20 cellular contexts compared by ENCODE assay signal in the genomic region with DNA sequence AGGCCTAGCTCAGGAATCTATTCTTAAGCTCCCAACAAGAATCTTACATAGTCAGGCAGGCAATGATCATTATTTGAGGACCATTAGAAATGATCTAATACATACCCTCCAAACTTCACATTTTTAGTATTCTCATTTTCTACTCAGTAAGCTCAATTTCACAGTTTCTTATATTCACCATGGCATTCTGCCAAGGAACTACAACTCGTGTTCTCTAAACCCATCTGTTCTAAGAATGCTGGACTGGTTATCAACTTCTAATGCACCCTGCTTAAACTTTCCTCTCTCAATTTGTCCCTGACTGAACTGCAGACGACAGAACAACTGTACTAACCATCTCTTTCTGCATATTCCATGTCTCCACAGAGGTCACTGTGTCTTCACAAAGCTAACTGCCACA. TPM values are rescaled to one million over a fixed set of nuclear protein-coding genes. Genes with fewer than 3 reads are reported as not detected.
DNase-seq lines count a peak whose midpoint lies in the region; ATAC-seq and TF ChIP-seq lines count a peak whose summit lies in the region.
"Had no signal": no experiment of that assay in that cellular context is flagged by ENCODE, and none has a peak within 500 bp of the region (broad histone marks: within the 10 kb centered on the region; RNA-seq: fewer than 3 reads in every experiment).

No MANE protein-coding gene starts in this region.

- peaks cover 43% of the 10 kb centered on the region for H3K4me1 Mint-ChIP-seq in HFFc6 (ENCODE audit: low read depth)

- ATAC-seq in SK-N-SH treated with all-trans-retinoic acid at 6 μM for 48 hours = peak; percentile 18; the same call in 2 of the 3 replicates
- ATAC-seq: heart left ventricle had no signal

- TF ChIP-seq CTCF in HFFc6 (IDR thresholded peaks at IDR 0.05) (no peak), fibroblast of mammary gland (conservative IDR thresholded peaks at IDR 0.05; ENCODE audit: control insufficient read depth, insufficient read depth, low read depth, low read length) (no peak), uterus (IDR thresholded peaks at IDR 0.05) (no peak)

- no peak for TF ChIP-seq POLR2A in uterus (IDR thresholded peaks at IDR 0.05)

- peaks cover 1% of the 10 kb centered on the region; the same call in 1 of the 2 replicates for H3K27me3 Mint-ChIP-seq in HFFc6 (ENCODE audit: insufficient read depth)
- H3K27me3 Mint-ChIP-seq: activated CD4-positive, alpha-beta T cell treated with anti-CD3 and anti-CD28 coated beads, Interleukin-2, amount 10 ng/mL, durations not matched to agents 24 days and 14 days; brain; naive B cell had no signal

- H3K9me3 ChIP-seq in uterus = no peaks in the 10 kb centered on the region
- H3K9me3 ChIP-seq: heart left ventricle had no signal

- no peaks in the 10 kb centered on the region for H3K9me3 Mint-ChIP-seq in HFFc6
- H3K9me3 Mint-ChIP-seq: activated CD4-positive, alpha-beta T cell treated with anti-CD3 and anti-CD28 coated beads, Interleukin-2, amount 10 ng/mL, durations not matched to agents 24 days and 14 days; brain; immature natural killer cell had no signal

- no peaks in the 10 kb centered on the region for H3K4me1 ChIP-seq in uterus

- no peak overlapping the region for H3K4me3 ChIP-seq in fibroblast of mammary gland (ENCODE audit: control insufficient read depth, low read depth, low read length)
- no peak overlapping the region for H3K4me3 ChIP-seq in skeletal muscle cell (ENCODE audit: low read depth, low read length)
- H3K4me3 ChIP-seq in uterus = no peak overlapping the region
- H3K4me3 ChIP-seq: heart left ventricle, lung had no signal

- no peak overlapping the region for H3K4me3 Mint-ChIP-seq in HFFc6
- H3K4me3 Mint-ChIP-seq: activated CD4-positive, alpha-beta T cell treated with anti-CD3 and anti-CD28 coated beads, Interleukin-2, amount 10 ng/mL, durations not matched to agents 24 days and 14 days; immature natural killer cell; naive B cell had no signal

- H3K27ac ChIP-seq in uterus = no peak overlapping the region
- H3K27ac ChIP-seq: heart left ventricle had no signal

- peaks cover 22% of the 10 kb centered on the region for H3K36me3 Mint-ChIP-seq in HFFc6 (ENCODE audit: low read depth)

- no peaks in the 10 kb centered on the region for H3K27me3 ChIP-seq in uterus
- H3K27me3 ChIP-seq: heart left ventricle had no signal

- intact Hi-C loops in uterus (cut with DNase I; ENCODE audit: low total_unique reads) = no loop called here

- DNase-seq in HFFc6 (peak; percentile 21), fibroblast of mammary gland (ENCODE audit: low read depth) (peak; percentile 31), skeletal muscle cell (ENCODE audit: low read depth) (peak; percentile 31), uterus (no peak), islet precursor cell (no peak)
- no peak for DNase-seq in NK-92 treated with Interleukin-12 subunit alpha and Interleukin-12 subunit beta, amount 100 ng/mL, for 24 hours (lab: John Stamatoyannopoulos, UW)
- DNase-seq: activated CD4-positive, alpha-beta T cell treated with anti-CD3 and anti-CD28 coated beads, Interleukin-2, amount 10 ng/mL, durations not matched to agents 24 days and 14 days; activated naive CD4-positive, alpha-beta T cell; cortex of kidney; GDM1; heart left ventricle; immature natural killer cell; Kasumi-1; naive B cell; NCI-H1105; NCI-H774; stimulated activated CD4-positive, alpha-beta T cell treated with anti-CD3 and anti-CD28 coated beads, Interleukin-4, amount 100 ng/mL, for 1 hour had no signal

- H3K36me3 ChIP-seq in uterus = no peaks in the 10 kb centered on the region

- no peak overlapping the region for H3K27ac Mint-ChIP-seq in HFFc6
- H3K27ac Mint-ChIP-seq: activated CD4-positive, alpha-beta T cell treated with anti-CD3 and anti-CD28 coated beads, Interleukin-2, amount 10 ng/mL, durations not matched to agents 24 days and 14 days had no signal

TF ChIP-seq in SK-N-SH treated with all-trans-retinoic acid at 6 μM for 48 hours, 23 proteins besides CTCF, POLR2A, EP300 and RAD21:
- no peak for TF ChIP-seq ZFP30 (CRISPR knock-in tag; IDR thresholded peaks at IDR 0.05)
- no peak for TF ChIP-seq OSR1 (CRISPR knock-in tag; IDR thresholded peaks at IDR 0.05)
- TF ChIP-seq ISL1 (CRISPR knock-in tag; IDR thresholded peaks at IDR 0.05) = no peak
- TF ChIP-seq GLIS3 (CRISPR knock-in tag; IDR thresholded peaks at IDR 0.05) = no peak

RNA-seq across cellular contexts. Expression of a gene that starts 58.7 kb away (rescaled TPM):
- 10 to 100 TPM; 11.2 to 14.1 (median 13.2) TPM for total RNA-seq in HFFc6 (2021; fragmentation: NEBNext Ultra II Directional; extraction: Animal tissue kit (Norgen Biotek cat#: 25700))
- total RNA-seq in uterus = 10 to 100 TPM; 11.3 to 36.2 (median 15.5) TPM

Comparison
In these comparisons a context has a peak if more than half of its experiments do, and no peak if none do; other contexts are left out.
1. DNase-seq: peak in HFFc6 (single experiment), fibroblast of mammary gland (single experiment) and skeletal muscle cell (single experiment); none in NK-92 treated with Interleukin-12 subunit alpha and Interleukin-12 subunit beta, amount 100 ng/mL, for 24 hours (single experiment), uterus (0 of 2) and islet precursor cell (single experiment).